ENCODE assay signal across 1 cellular context in the genomic region with DNA sequence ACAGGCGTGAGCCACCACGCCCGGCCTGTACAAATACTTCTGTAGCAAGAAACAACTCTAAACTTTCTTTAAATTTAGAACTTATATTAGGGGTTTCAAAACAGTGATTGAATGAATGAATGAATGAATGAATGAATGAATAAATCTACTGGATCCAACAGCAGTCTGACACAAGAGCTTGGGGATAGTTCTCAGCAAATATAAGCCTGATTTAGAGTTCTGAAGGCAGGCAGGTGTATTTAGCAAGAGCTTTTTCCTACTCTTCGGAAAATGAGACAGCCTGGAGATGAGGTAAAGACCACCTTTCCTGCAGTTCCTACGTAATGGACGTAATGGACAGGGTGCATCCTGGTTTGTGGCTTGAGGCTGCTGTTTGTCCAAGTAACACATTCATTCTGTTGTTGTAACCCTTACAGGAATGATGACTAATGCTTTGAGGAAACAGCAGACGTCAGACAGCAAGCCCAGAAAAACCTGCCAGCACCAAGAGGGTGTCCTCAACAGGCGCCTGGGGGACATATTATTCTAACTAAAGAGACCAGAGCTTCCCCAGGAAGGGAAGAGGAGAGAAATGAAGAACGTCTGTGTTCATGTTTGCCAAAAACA.
TF ChIP-seq lines count a peak whose summit lies in the region.

No MANE protein-coding gene starts in this region.

TF ChIP-seq in WTC11, 78 proteins besides CTCF, POLR2A, EP300 and RAD21 (continued from another document):
- TF ChIP-seq, protein P1, sequence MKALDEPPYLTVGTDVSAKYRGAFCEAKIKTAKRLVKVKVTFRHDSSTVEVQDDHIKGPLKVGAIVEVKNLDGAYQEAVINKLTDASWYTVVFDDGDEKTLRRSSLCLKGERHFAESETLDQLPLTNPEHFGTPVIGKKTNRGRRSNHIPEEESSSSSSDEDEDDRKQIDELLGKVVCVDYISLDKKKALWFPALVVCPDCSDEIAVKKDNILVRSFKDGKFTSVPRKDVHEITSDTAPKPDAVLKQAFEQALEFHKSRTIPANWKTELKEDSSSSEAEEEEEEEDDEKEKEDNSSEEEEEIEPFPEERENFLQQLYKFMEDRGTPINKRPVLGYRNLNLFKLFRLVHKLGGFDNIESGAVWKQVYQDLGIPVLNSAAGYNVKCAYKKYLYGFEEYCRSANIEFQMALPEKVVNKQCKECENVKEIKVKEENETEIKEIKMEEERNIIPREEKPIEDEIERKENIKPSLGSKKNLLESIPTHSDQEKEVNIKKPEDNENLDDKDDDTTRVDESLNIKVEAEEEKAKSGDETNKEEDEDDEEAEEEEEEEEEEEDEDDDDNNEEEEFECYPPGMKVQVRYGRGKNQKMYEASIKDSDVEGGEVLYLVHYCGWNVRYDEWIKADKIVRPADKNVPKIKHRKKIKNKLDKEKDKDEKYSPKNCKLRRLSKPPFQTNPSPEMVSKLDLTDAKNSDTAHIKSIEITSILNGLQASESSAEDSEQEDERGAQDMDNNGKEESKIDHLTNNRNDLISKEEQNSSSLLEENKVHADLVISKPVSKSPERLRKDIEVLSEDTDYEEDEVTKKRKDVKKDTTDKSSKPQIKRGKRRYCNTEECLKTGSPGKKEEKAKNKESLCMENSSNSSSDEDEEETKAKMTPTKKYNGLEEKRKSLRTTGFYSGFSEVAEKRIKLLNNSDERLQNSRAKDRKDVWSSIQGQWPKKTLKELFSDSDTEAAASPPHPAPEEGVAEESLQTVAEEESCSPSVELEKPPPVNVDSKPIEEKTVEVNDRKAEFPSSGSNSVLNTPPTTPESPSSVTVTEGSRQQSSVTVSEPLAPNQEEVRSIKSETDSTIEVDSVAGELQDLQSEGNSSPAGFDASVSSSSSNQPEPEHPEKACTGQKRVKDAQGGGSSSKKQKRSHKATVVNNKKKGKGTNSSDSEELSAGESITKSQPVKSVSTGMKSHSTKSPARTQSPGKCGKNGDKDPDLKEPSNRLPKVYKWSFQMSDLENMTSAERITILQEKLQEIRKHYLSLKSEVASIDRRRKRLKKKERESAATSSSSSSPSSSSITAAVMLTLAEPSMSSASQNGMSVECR (CRISPR knock-in tag; IDR thresholded peaks at IDR 0.05; ENCODE audit: borderline replicate concordance), result no peak
- TF ChIP-seq, protein P2, sequence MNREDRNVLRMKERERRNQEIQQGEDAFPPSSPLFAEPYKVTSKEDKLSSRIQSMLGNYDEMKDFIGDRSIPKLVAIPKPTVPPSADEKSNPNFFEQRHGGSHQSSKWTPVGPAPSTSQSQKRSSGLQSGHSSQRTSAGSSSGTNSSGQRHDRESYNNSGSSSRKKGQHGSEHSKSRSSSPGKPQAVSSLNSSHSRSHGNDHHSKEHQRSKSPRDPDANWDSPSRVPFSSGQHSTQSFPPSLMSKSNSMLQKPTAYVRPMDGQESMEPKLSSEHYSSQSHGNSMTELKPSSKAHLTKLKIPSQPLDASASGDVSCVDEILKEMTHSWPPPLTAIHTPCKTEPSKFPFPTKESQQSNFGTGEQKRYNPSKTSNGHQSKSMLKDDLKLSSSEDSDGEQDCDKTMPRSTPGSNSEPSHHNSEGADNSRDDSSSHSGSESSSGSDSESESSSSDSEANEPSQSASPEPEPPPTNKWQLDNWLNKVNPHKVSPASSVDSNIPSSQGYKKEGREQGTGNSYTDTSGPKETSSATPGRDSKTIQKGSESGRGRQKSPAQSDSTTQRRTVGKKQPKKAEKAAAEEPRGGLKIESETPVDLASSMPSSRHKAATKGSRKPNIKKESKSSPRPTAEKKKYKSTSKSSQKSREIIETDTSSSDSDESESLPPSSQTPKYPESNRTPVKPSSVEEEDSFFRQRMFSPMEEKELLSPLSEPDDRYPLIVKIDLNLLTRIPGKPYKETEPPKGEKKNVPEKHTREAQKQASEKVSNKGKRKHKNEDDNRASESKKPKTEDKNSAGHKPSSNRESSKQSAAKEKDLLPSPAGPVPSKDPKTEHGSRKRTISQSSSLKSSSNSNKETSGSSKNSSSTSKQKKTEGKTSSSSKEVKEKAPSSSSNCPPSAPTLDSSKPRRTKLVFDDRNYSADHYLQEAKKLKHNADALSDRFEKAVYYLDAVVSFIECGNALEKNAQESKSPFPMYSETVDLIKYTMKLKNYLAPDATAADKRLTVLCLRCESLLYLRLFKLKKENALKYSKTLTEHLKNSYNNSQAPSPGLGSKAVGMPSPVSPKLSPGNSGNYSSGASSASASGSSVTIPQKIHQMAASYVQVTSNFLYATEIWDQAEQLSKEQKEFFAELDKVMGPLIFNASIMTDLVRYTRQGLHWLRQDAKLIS (CRISPR knock-in tag; IDR thresholded peaks at IDR 0.05; ENCODE audit: borderline replicate concordance), result no peak
- no peak for TF ChIP-seq GRHL2 (CRISPR knock-in tag; IDR thresholded peaks at IDR 0.05; ENCODE audit: insufficient replicate concordance, severe bottlenecking)
- TF ChIP-seq OVOL2 (CRISPR knock-in tag; IDR thresholded peaks at IDR 0.05; ENCODE audit: borderline replicate concordance), result no peak
- TF ChIP-seq, protein P3, sequence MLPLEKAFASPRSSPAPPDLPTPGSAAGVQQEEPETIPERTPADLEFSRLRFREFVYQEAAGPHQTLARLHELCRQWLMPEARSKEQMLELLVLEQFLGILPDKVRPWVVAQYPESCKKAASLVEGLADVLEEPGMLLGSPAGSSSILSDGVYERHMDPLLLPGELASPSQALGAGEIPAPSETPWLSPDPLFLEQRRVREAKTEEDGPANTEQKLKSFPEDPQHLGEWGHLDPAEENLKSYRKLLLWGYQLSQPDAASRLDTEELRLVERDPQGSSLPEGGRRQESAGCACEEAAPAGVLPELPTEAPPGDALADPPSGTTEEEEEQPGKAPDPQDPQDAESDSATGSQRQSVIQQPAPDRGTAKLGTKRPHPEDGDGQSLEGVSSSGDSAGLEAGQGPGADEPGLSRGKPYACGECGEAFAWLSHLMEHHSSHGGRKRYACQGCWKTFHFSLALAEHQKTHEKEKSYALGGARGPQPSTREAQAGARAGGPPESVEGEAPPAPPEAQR (CRISPR knock-in tag; IDR thresholded peaks at IDR 0.05), result no peak
- no peak for TF ChIP-seq SP1 (CRISPR knock-in tag; conservative IDR thresholded peaks at IDR 0.05)
- TF ChIP-seq FOXP1 (CRISPR knock-in tag; IDR thresholded peaks at IDR 0.05; ENCODE audit: borderline replicate concordance), result no peak
- no peak for TF ChIP-seq TEAD4 (CRISPR knock-in tag; IDR thresholded peaks at IDR 0.05)
- TF ChIP-seq ZNF423 (CRISPR knock-in tag; IDR thresholded peaks at IDR 0.05), result no peak
- TF ChIP-seq PRRX2 (CRISPR knock-in tag; IDR thresholded peaks at IDR 0.05), result no peak
- no peak for TF ChIP-seq ZNF138 (CRISPR knock-in tag; conservative IDR thresholded peaks at IDR 0.05)
- TF ChIP-seq, protein P4, sequence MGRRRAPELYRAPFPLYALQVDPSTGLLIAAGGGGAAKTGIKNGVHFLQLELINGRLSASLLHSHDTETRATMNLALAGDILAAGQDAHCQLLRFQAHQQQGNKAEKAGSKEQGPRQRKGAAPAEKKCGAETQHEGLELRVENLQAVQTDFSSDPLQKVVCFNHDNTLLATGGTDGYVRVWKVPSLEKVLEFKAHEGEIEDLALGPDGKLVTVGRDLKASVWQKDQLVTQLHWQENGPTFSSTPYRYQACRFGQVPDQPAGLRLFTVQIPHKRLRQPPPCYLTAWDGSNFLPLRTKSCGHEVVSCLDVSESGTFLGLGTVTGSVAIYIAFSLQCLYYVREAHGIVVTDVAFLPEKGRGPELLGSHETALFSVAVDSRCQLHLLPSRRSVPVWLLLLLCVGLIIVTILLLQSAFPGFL (CRISPR knock-in tag; IDR thresholded peaks at IDR 0.05; ENCODE audit: borderline replicate concordance), result no peak
- no peak for TF ChIP-seq ZBTB21 (CRISPR knock-in tag; IDR thresholded peaks at IDR 0.05; ENCODE audit: borderline replicate concordance)
- TF ChIP-seq, protein P5, sequence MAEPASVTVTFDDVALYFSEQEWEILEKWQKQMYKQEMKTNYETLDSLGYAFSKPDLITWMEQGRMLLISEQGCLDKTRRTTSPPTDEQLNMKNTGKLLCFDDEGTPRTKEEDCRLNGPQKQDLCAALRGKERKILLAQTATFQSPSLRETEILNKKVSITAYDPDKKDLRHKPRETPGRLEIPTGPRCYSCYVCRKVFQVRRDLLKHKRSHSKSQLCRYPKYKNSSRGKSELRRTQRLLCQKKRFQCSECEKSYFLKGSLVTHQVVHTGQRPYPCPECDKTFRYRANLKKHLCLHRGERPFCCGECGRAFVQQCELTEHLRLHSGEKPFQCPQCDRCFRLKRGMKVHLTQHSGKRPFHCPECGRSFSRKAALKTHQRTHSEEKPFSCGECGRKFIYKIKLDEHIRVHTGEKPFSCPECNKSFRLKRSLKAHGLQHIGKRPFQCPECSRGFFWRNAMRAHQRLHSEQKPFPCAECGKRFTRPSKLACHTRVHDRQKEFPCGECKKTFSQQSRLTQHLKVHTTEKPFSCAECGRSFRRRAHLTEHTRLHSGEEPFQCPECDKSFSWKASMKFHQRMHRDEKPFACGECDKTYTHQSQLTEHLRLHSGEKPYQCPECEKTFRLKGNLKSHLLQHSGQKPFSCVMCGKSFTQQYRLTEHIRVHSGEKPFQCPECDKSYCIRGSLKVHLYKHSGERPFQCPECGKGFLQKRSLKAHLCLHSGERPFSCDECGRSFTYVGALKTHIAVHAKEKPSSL (CRISPR knock-in tag; conservative IDR thresholded peaks at IDR 0.05), result no peak
- TF ChIP-seq, protein P6, sequence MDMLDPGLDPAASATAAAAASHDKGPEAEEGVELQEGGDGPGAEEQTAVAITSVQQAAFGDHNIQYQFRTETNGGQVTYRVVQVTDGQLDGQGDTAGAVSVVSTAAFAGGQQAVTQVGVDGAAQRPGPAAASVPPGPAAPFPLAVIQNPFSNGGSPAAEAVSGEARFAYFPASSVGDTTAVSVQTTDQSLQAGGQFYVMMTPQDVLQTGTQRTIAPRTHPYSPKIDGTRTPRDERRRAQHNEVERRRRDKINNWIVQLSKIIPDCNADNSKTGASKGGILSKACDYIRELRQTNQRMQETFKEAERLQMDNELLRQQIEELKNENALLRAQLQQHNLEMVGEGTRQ (CRISPR knock-in tag; IDR thresholded peaks at IDR 0.05), result no peak
- no peak for TF ChIP-seq GTF2I (CRISPR knock-in tag; conservative IDR thresholded peaks at IDR 0.05)
- no peak for TF ChIP-seq SMAD4 (CRISPR knock-in tag; IDR thresholded peaks at IDR 0.05)
